In genomic region chr3:136725468-136725867, GRCh38 we compare ENCODE assay signal across 1 cellular context.
TF ChIP-seq lines count a peak whose summit lies in the region.

No MANE protein-coding gene starts in this region.

TF ChIP-seq in GM12878, 131 proteins besides CTCF, POLR2A, EP300 and RAD21 (continued from another document):
- TF ChIP-seq BCL3 (IDR thresholded peaks at IDR 0.05; ENCODE audit: borderline replicate concordance, insufficient read depth, low read depth, low read length, poor library complexity, severe bottlenecking) (no peak), DPF2 (IDR thresholded peaks at IDR 0.05) (no peak), NFXL1 (IDR thresholded peaks at IDR 0.05; ENCODE audit: borderline replicate concordance) (no peak), JUNB (IDR thresholded peaks at IDR 0.05) (no peak), RUNX3 (IDR thresholded peaks at IDR 0.05; ENCODE audit: low read length) (0 out of 2 replicates have a peak, but pooled peaks have one; percentile 7), IKZF1 (conservative IDR thresholded peaks at IDR 0.05) (no peak)
